38 cellular contexts compared by ENCODE assay signal in the genomic region with DNA sequence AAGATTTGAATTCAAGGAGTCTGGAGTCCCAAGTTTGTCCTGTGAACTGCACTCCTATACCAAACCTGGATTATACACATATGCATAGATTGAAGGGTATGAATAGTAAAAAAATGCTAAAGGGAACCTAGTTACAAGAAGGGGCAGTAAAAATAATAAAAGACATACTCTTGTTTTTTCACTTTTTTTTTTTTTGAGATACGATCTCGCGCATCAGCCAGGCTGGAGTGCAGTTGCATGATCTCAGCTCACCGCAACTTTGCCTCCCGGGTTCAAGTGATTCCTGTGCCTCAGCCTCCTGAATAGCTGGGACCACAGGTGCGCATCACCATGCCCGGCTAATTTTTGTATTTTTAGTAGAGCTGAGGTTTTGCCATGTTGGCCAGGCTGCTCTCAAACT. TPM values are rescaled to one million over a fixed set of nuclear protein-coding genes. Genes with fewer than 3 reads are reported as not detected.
"Had no signal": no experiment of that assay in that cellular context is flagged by ENCODE, and none has a peak within 500 bp of the region (broad histone marks: within the 10 kb centered on the region; RNA-seq: fewer than 3 reads in every experiment).

No MANE protein-coding gene starts in this region.

- H3K4me3 ChIP-seq: adrenal gland, ascending aorta, body of pancreas, breast epithelium, cardiac muscle cell had no signal

- H3K27me3 ChIP-seq: adrenal gland, ascending aorta, body of pancreas, brain microvascular endothelial cell, breast epithelium, cardiac muscle cell had no signal

- H3K27ac ChIP-seq: adrenal gland, ascending aorta, body of pancreas, brain microvascular endothelial cell, breast epithelium, cardiac muscle cell had no signal

- DNase-seq: activated effector memory CD4-positive, alpha-beta T cell treated with anti-CD3 and anti-CD28 coated beads, Interleukin-2, amount 50 U/mL, for 16 hours; activated effector memory CD4-positive, alpha-beta T cell treated with Interleukin-2 at 50 U/mL for 16 hours; activated gamma-delta T cell; activated gamma-delta T cell treated with Interleukin-2 at 50 U/mL for 16 hours; activated naive CD4-positive, alpha-beta T cell; activated naive CD4-positive, alpha-beta T cell treated with anti-CD3 and anti-CD28 coated beads for 36 hours; activated naive CD4-positive, alpha-beta T cell treated with anti-CD3 and anti-CD28 coated beads, Interleukin-2, amount 10 ng/mL, durations not matched to agents 7 days and 5 days; activated naive CD4-positive, alpha-beta T cell treated with anti-CD3 and anti-CD28 coated beads, Interleukin-2, amount 50 U/mL, for 16 hours; activated naive CD4-positive, alpha-beta T cell treated with Interleukin-2 at 50 U/mL for 16 hours; activated naive CD8-positive, alpha-beta T cell treated with anti-CD3 and anti-CD28 coated beads for 36 hours; activated naive CD8-positive, alpha-beta T cell treated with anti-CD3 and anti-CD28 coated beads, Interleukin-2, amount 10 ng/mL, durations not matched to agents 7 days and 5 days; activated naive CD8-positive, alpha-beta T cell treated with anti-CD3 and anti-CD28 coated beads, Interleukin-2, amount 50 U/mL, for 24 hours; activated T-cell treated with anti-CD3 and anti-CD28 coated beads, Interleukin-2, amount 50 U/mL, for 24 hours; activated T-cell treated with anti-CD3 and anti-CD28 coated beads, Interleukin-2, amount 50 U/mL, for 4 hours; activated T-cell treated with anti-CD3 and anti-CD28 coated beads, Interleukin-2, amount 50 U/mL, for 48 hours; activated T-cell treated with anti-CD3 and anti-CD28 coated beads, Interleukin-2, amount 50 U/mL, for 72 hours; adrenal gland; amniotic stem cell; amygdala; anterior cingulate cortex; aorta; body of pancreas; brain microvascular endothelial cell; caudate nucleus; central memory CD4-positive, alpha-beta T cell; cerebellar nuclear complex had no signal

- ATAC-seq: activated naive CD4-positive, alpha-beta T cell treated with anti-CD3 and anti-CD28 coated beads, Interleukin-2, amount 50 U/mL, for 72 hours; activated naive CD8-positive, alpha-beta T cell treated with anti-CD3 and anti-CD28 coated beads, Interleukin-2, amount 50 U/mL, for 24 hours; activated T-cell treated with anti-CD3 and anti-CD28 coated beads, Interleukin-2, amount 50 U/mL, for 4 hours; activated T-cell treated with anti-CD3 and anti-CD28 coated beads, Interleukin-2, amount 50 U/mL, for 72 hours; activated T-helper 17 cell treated with anti-CD3 and anti-CD28 coated beads, Interleukin-2, amount 50 U/mL, for 72 hours; body of pancreas had no signal

- FAIRE-seq: astrocyte, bronchial epithelial cell had no signal

- H3K9me3 ChIP-seq: adrenal gland, ascending aorta, body of pancreas, breast epithelium had no signal

- H3K4me1 ChIP-seq: adrenal gland, ascending aorta, body of pancreas, breast epithelium had no signal

RNA-seq across cellular contexts. Expression of a gene that starts 22.3 kb away (rescaled TPM):
- total RNA-seq: ascending aorta, cardiac septum, cerebellum had no signal

RNA-seq across cellular contexts. Expression of a gene that starts 30.6 kb away (rescaled TPM):
- total RNA-seq: activated naive CD4-positive, alpha-beta T cell treated with anti-CD3 and anti-CD28 coated beads for 36 hours; activated naive CD4-positive, alpha-beta T cell treated with anti-CD3 and anti-CD28 coated beads, Interleukin-2, amount 50 U/mL, for 72 hours; activated naive CD8-positive, alpha-beta T cell treated with anti-CD3 and anti-CD28 coated beads for 36 hours; activated naive CD8-positive, alpha-beta T cell treated with anti-CD3 and anti-CD28 coated beads, Interleukin-2, amount 10 ng/mL, durations not matched to agents 7 days and 5 days had no signal

RNA-seq across cellular contexts. Expression of a gene that starts 32.2 kb away (rescaled TPM):
- total RNA-seq: activated naive CD4-positive, alpha-beta T cell treated with anti-CD3 and anti-CD28 coated beads for 36 hours; activated naive CD4-positive, alpha-beta T cell treated with anti-CD3 and anti-CD28 coated beads, Interleukin-2, amount 50 U/mL, for 72 hours; activated naive CD8-positive, alpha-beta T cell treated with anti-CD3 and anti-CD28 coated beads for 36 hours; activated naive CD8-positive, alpha-beta T cell treated with anti-CD3 and anti-CD28 coated beads, Interleukin-2, amount 10 ng/mL, durations not matched to agents 7 days and 5 days; activated T-cell treated with anti-CD3 and anti-CD28 coated beads, Interleukin-2, amount 50 U/mL, for 4 hours; activated T-cell treated with anti-CD3 and anti-CD28 coated beads, Interleukin-2, amount 50 U/mL, for 72 hours; activated T-helper 1 cell treated with anti-CD3 and anti-CD28 coated beads, Interleukin-12 subunit alpha, Interleukin-12 subunit beta, Interleukin-2, Interleukin-4 antibody, amounts not matched to agents 30 ng/mL and 10 ng/mL and 1 ng/mL, durations not matched to agents 14 hours and 24 hours and 36 hours; activated T-helper 17 cell treated with anti-CD3 and anti-CD28 coated beads, Interleukin-2, amount 50 U/mL, for 72 hours; activated T-helper 2 cell treated with anti-CD3 and anti-CD28 coated beads, Interferon-gamma antibody, Interleukin-2, Interleukin-4, amounts not matched to agents 10 μg/mL and 5 μg/mL and 100 μg/mL, durations not matched to agents 14 hours and 24 hours and 36 hours; ascending aorta; astrocyte; bronchial epithelial cell; cardiac muscle cell; cardiac septum; chondrocyte had no signal
- polyA plus RNA-seq: cardiac muscle cell had no signal
